20 cellular contexts compared by ENCODE assay signal in genomic region chr6:46273911-46274310, GRCh38.
"Had no signal": no experiment of that assay in that cellular context is flagged by ENCODE, and none has a peak within 500 bp of the region (broad histone marks: within the 10 kb centered on the region; RNA-seq: fewer than 3 reads in every experiment).

No MANE protein-coding gene starts in this region.

- H3K79me2 ChIP-seq: parathyroid adenoma had no signal

- H3K4me3 Mint-ChIP-seq: natural killer cell treated with Interleukin-12 subunit alpha and Interleukin-12 subunit beta and Interleukin-15 and Interleukin-18, amount 100 ng/mL, for 72 hours; type B pancreatic cell had no signal

- H2AFZ ChIP-seq: parathyroid adenoma had no signal

- H3K27ac ChIP-seq: colonic mucosa, parathyroid adenoma, suprapubic skin, thyroid gland, uterus had no signal

- DNase-seq: colonic mucosa; dermis blood vessel endothelial cell; foreskin melanocyte; head of caudate nucleus; hypothalamus; kidney glomerular epithelial cell; mesenchymal stem cell; midbrain; occipital lobe; right cardiac atrium; stimulated activated CD4-positive, alpha-beta T cell treated with anti-CD3 and anti-CD28 coated beads, Interleukin-2, amount 100 ng/mL, for 48 hours; stimulated activated naive CD4-positive, alpha-beta T cell treated with Interleukin-2 at 50 U/mL for 16 hours; thyroid gland; uterus had no signal

- H3K27ac Mint-ChIP-seq: natural killer cell treated with Interleukin-12 subunit alpha and Interleukin-12 subunit beta and Interleukin-15 and Interleukin-18, amount 100 ng/mL, for 72 hours; type B pancreatic cell had no signal

- H3K9me3 Mint-ChIP-seq: natural killer cell treated with Interleukin-12 subunit alpha and Interleukin-12 subunit beta and Interleukin-15 and Interleukin-18, amount 100 ng/mL, for 72 hours; type B pancreatic cell had no signal

- H3K27me3 Mint-ChIP-seq: type B pancreatic cell had no signal

- H3K4me2 ChIP-seq: smooth muscle cell had no signal

- H3K9me3 ChIP-seq: colonic mucosa, suprapubic skin, thyroid gland, uterus had no signal

- H3K27me3 ChIP-seq: colonic mucosa, suprapubic skin, thyroid gland, uterus had no signal

- H3K4me3 ChIP-seq: colonic mucosa, lung, smooth muscle cell, suprapubic skin, thyroid gland, uterus had no signal

- H3K4me1 ChIP-seq: colonic mucosa, parathyroid adenoma, suprapubic skin, thyroid gland, uterus had no signal

- H3K36me3 Mint-ChIP-seq: natural killer cell treated with Interleukin-12 subunit alpha and Interleukin-12 subunit beta and Interleukin-15 and Interleukin-18, amount 100 ng/mL, for 72 hours; type B pancreatic cell had no signal

- H3K36me3 ChIP-seq: colonic mucosa, suprapubic skin, thyroid gland, uterus had no signal

- H3K9ac ChIP-seq: parathyroid adenoma had no signal

- ATAC-seq: natural killer cell treated with Interleukin-12 subunit alpha and Interleukin-12 subunit beta and Interleukin-15 and Interleukin-18, amount 100 ng/mL, for 72 hours; right cardiac atrium had no signal
